In genomic region chr13:35838356-35838755, GRCh38 we compare ENCODE assay signal across 13 cellular contexts.
DNase-seq lines count a peak whose midpoint lies in the region; ATAC-seq and TF ChIP-seq lines count a peak whose summit lies in the region.
"Had no signal": no experiment of that assay in that cellular context is flagged by ENCODE, and none has a peak within 500 bp of the region (broad histone marks: within the 10 kb centered on the region; RNA-seq: fewer than 3 reads in every experiment).

No MANE protein-coding gene starts in this region.

- TF ChIP-seq CTCF in HFFc6 (IDR thresholded peaks at IDR 0.05): no peak
- no peak for TF ChIP-seq CTCF in astrocyte of the cerebellum (IDR thresholded peaks at IDR 0.05; ENCODE audit: low read depth, low read length, missing control alignments)
- TF ChIP-seq CTCF in lower lobe of right lung (IDR thresholded peaks at IDR 0.05): no peak

- DNase-seq in HFFc6 (peak; percentile 65), astrocyte of the cerebellum (ENCODE audit: low read depth) (peak; percentile 89), glomerular visceral epithelial cell (ENCODE audit: extremely low spot score) (peak; percentile 56), SIG-M5 treated with dmso at 0.1 percent for 504 hours (lab: John Stamatoyannopoulos, UW; ENCODE audit: unreplicated experiment) (no peak), lower lobe of right lung (no peak)
- DNase-seq: GDM1, T-helper 1 cell had no signal

- H3K36me3 ChIP-seq in ACC112 (ENCODE audit: insufficient read depth, low read length): no peaks in the 10 kb centered on the region
- no peaks in the 10 kb centered on the region for H3K36me3 ChIP-seq in lower lobe of right lung
- H3K36me3 ChIP-seq: BLaER1 treated with 17β-estradiol and CSF1 and Interleukin-3, amounts not matched to agents 10 nM and 100 nM had no signal

- H3K9me3 Mint-ChIP-seq in HFFc6: no peaks in the 10 kb centered on the region
- H3K9me3 Mint-ChIP-seq: activated T-helper 2 cell treated with anti-CD3 and anti-CD28 coated beads, Interferon-gamma antibody, Interleukin-2, Interleukin-4, amounts not matched to agents 10 μg/mL and 5 μg/mL and 100 μg/mL, durations not matched to agents 14 hours and 24 hours and 36 hours; neural crest cell had no signal

- H3K4me3 ChIP-seq in ACC112 (ENCODE audit: low read depth, low read length): 0 out of 2 replicates have a peak overlapping the region, but pooled peaks have one; percentile 6
- H3K4me3 ChIP-seq in astrocyte of the cerebellum (ENCODE audit: low read depth, low read length): no peak overlapping the region
- no peak overlapping the region for H3K4me3 ChIP-seq in lower lobe of right lung
- H3K4me3 ChIP-seq: BLaER1 treated with 17β-estradiol and CSF1 and Interleukin-3, amounts not matched to agents 10 nM and 100 nM had no signal

- intact Hi-C loops in lower lobe of right lung (cut with DNase I): no loop called here

- H3K9me3 ChIP-seq in lower lobe of right lung: no peaks in the 10 kb centered on the region
- H3K9me3 ChIP-seq: BLaER1 treated with 17β-estradiol and CSF1 and Interleukin-3, amounts not matched to agents 10 nM and 100 nM had no signal

- peaks cover 46% of the 10 kb centered on the region for H3K4me1 Mint-ChIP-seq in HFFc6 (ENCODE audit: low read depth)
- H3K4me1 Mint-ChIP-seq: neural crest cell had no signal

- no peaks in the 10 kb centered on the region for H3K79me2 ChIP-seq in ACC112 (ENCODE audit: control insufficient read depth, insufficient read depth, low read length, unreplicated experiment)

- ATAC-seq in HG02884 (IDR thresholded peaks at IDR 0.05; ENCODE audit: unreplicated experiment): no peak
- no peak for ATAC-seq in lower lobe of right lung
- no peak for ATAC-seq in HG03442 (IDR thresholded peaks at IDR 0.05; ENCODE audit: unreplicated experiment)

- in situ Hi-C loops in astrocyte of the cerebellum (cut with HindIII; ENCODE audit: low sequenced_read_pairs): no loop called here

- H3K27me3 ChIP-seq in ACC112 (ENCODE audit: insufficient read depth, low read length) (no peaks in the 10 kb centered on the region), lower lobe of right lung (ENCODE audit: low read depth) (no peaks in the 10 kb centered on the region)
- H3K27me3 ChIP-seq: BLaER1 treated with 17β-estradiol and CSF1 and Interleukin-3, amounts not matched to agents 10 nM and 100 nM had no signal

- no peaks in the 10 kb centered on the region for H3K27me3 Mint-ChIP-seq in HFFc6 (ENCODE audit: insufficient read depth)

- H3K27ac Mint-ChIP-seq in HFFc6: peak overlapping the region; percentile 54
- H3K27ac Mint-ChIP-seq: activated T-helper 2 cell treated with anti-CD3 and anti-CD28 coated beads, Interferon-gamma antibody, Interleukin-2, Interleukin-4, amounts not matched to agents 10 μg/mL and 5 μg/mL and 100 μg/mL, durations not matched to agents 14 hours and 24 hours and 36 hours had no signal

- H3K27ac ChIP-seq in ACC112 (ENCODE audit: low read depth, low read length): peak overlapping the region; percentile 90
- H3K27ac ChIP-seq in lower lobe of right lung: no peak overlapping the region
- H3K27ac ChIP-seq: BLaER1 treated with 17β-estradiol and CSF1 and Interleukin-3, amounts not matched to agents 10 nM and 100 nM had no signal

- peak overlapping the region; percentile 43; the same call in 1 of the 2 replicates for H3K4me3 Mint-ChIP-seq in HFFc6
- H3K4me3 Mint-ChIP-seq: neural crest cell had no signal

- H3K4me1 ChIP-seq in ACC112 (ENCODE audit: control insufficient read depth, insufficient read depth, low read length, unreplicated experiment) (peaks cover 12% of the 10 kb centered on the region), lower lobe of right lung (no peaks in the 10 kb centered on the region)

- no peaks in the 10 kb centered on the region for H3K36me3 Mint-ChIP-seq in HFFc6 (ENCODE audit: low read depth)

- H2AFZ ChIP-seq in ACC112 (ENCODE audit: low read length, unreplicated experiment): peak overlapping the region; percentile 52

Comparison
In these comparisons a context has a peak if more than half of its experiments do, and no peak if none do; other contexts are left out.
1. DNase-seq: peak in HFFc6 (single experiment), astrocyte of the cerebellum (single experiment) and glomerular visceral epithelial cell (single experiment); none in SIG-M5 treated with dmso at 0.1 percent for 504 hours (single experiment) and lower lobe of right lung (single experiment).